In genomic region chr3:87968668-87969067, GRCh38 we compare ENCODE assay signal across 29 cellular contexts.
"Had no signal": no experiment of that assay in that cellular context is flagged by ENCODE, and none has a peak within 500 bp of the region (broad histone marks: within the 10 kb centered on the region; RNA-seq: fewer than 3 reads in every experiment).

No MANE protein-coding gene starts in this region.

- H3K9me3 ChIP-seq: colonic mucosa, esophagus muscularis mucosa, esophagus squamous epithelium, gastrocnemius medialis, gastroesophageal sphincter, heart left ventricle had no signal

- H3K27ac ChIP-seq: coronary artery, dorsolateral prefrontal cortex, epithelial cell of prostate, esophagus muscularis mucosa, esophagus squamous epithelium, foreskin keratinocyte, gastrocnemius medialis, gastroesophageal sphincter, heart left ventricle, heart right ventricle had no signal

- H3K27me3 ChIP-seq: colonic mucosa, dorsolateral prefrontal cortex, esophagus muscularis mucosa, foreskin keratinocyte, gastrocnemius medialis, heart left ventricle, hepatocyte had no signal

- H3K4me1 ChIP-seq: colonic mucosa, esophagus muscularis mucosa, esophagus squamous epithelium, foreskin keratinocyte, gastrocnemius medialis, gastroesophageal sphincter, heart left ventricle, heart right ventricle had no signal

- FAIRE-seq: colon, endometrium, endothelial cell of umbilical vein, frontal cortex had no signal

- H3K27ac Mint-ChIP-seq: dendritic cell treated with granulocyte-macrophage colony-stimulating factor and Interleukin-4, amounts not matched to agents 40 ng/mL and 50 ng/mL, for 4 days; effector memory CD8-positive, alpha-beta T cell had no signal

- DNase-seq: cortex of kidney; dermis blood vessel endothelial cell; dorsolateral prefrontal cortex; effector CD4-positive, alpha-beta T cell; effector CD8-positive, alpha-beta T cell; effector memory CD4-positive, alpha-beta T cell; effector memory CD8-positive, alpha-beta T cell; erythroblast; esophagus squamous epithelium; foreskin fibroblast; foreskin keratinocyte; foreskin melanocyte; gastrocnemius medialis; glutamatergic neuron; head of caudate nucleus; heart left ventricle; heart right ventricle had no signal

- H2AFZ ChIP-seq: hepatocyte had no signal

- ATAC-seq: effector memory CD8-positive, alpha-beta T cell; esophagus mucosa; foreskin keratinocyte; gastrocnemius medialis; gastroesophageal sphincter; heart left ventricle; heart right ventricle had no signal

- H3K9me3 Mint-ChIP-seq: dendritic cell treated with granulocyte-macrophage colony-stimulating factor and Interleukin-4, amounts not matched to agents 40 ng/mL and 50 ng/mL, for 4 days; effector memory CD8-positive, alpha-beta T cell had no signal

- H3K4me3 ChIP-seq: colonic mucosa, coronary artery, dorsolateral prefrontal cortex, esophagus muscularis mucosa, esophagus squamous epithelium, gastrocnemius medialis, gastroesophageal sphincter, heart left ventricle, heart right ventricle, hepatocyte had no signal

- H3K4me2 ChIP-seq: hepatocyte had no signal

- H3K27me3 Mint-ChIP-seq: dendritic cell treated with granulocyte-macrophage colony-stimulating factor and Interleukin-4, amounts not matched to agents 40 ng/mL and 50 ng/mL, for 4 days had no signal

- H3K4me3 Mint-ChIP-seq: dendritic cell treated with granulocyte-macrophage colony-stimulating factor and Interleukin-4, amounts not matched to agents 40 ng/mL and 50 ng/mL, for 4 days; effector memory CD8-positive, alpha-beta T cell had no signal

- H3K36me3 ChIP-seq: colonic mucosa, esophagus muscularis mucosa, esophagus squamous epithelium, gastrocnemius medialis, gastroesophageal sphincter, heart left ventricle, heart right ventricle had no signal

- H3K79me2 ChIP-seq: hepatocyte had no signal
